ENCODE assay signal across 1 cellular context in the genomic region with DNA sequence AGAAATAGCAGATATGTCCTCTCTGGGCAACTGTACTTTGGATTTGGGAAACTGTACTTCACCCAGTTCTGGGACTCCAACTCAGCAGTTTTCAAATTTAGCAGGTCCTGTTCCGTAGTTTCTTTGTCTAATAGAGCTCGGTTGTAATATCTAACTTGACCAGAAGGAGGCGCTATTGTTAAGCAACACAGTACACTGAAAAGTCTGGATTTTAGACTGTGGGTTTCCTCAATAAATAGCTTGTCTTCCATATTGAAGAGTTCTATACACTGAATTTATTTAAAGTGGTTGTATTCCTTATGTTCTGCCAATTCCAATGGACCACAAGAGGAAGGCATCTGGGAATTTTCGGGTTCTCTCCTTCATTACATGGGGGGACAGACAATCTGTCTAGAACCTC.
TF ChIP-seq lines count a peak whose summit lies in the region.

No MANE protein-coding gene starts in this region.

TF ChIP-seq in IMR-90, 13 proteins besides CTCF, POLR2A, EP300 and RAD21:
- TF ChIP-seq FOS (IDR thresholded peaks at IDR 0.05; ENCODE audit: low read depth, low read length) (no peak), MAZ (IDR thresholded peaks at IDR 0.05; ENCODE audit: borderline replicate concordance, low read depth, low read length) (no peak), RCOR1 (IDR thresholded peaks at IDR 0.05; ENCODE audit: insufficient replicate concordance, low read length) (no peak), MXI1 (IDR thresholded peaks at IDR 0.05; ENCODE audit: borderline replicate concordance, low read depth, low read length) (no peak), SMC3 (IDR thresholded peaks at IDR 0.05; ENCODE audit: low read depth, low read length) (no peak), CEBPB (IDR thresholded peaks at IDR 0.05; ENCODE audit: low read depth, low read length) (no peak), NFE2L2 (IDR thresholded peaks at IDR 0.05; ENCODE audit: low read depth, low read length) (no peak), MAFK (IDR thresholded peaks at IDR 0.05; ENCODE audit: low read depth, low read length) (no peak), ELK1 (IDR thresholded peaks at IDR 0.05; ENCODE audit: borderline replicate concordance, low read depth, low read length) (no peak), CHD1 (IDR thresholded peaks at IDR 0.05; ENCODE audit: low read depth, low read length) (no peak), RFX5 (IDR thresholded peaks at IDR 0.05; ENCODE audit: low read depth, low read length) (no peak), BHLHE40 (IDR thresholded peaks at IDR 0.05; ENCODE audit: low read depth, low read length) (no peak)
- TF ChIP-seq, protein P1, sequence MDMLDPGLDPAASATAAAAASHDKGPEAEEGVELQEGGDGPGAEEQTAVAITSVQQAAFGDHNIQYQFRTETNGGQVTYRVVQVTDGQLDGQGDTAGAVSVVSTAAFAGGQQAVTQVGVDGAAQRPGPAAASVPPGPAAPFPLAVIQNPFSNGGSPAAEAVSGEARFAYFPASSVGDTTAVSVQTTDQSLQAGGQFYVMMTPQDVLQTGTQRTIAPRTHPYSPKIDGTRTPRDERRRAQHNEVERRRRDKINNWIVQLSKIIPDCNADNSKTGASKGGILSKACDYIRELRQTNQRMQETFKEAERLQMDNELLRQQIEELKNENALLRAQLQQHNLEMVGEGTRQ (IDR thresholded peaks at IDR 0.05; ENCODE audit: low read depth, low read length) = no peak
